20 cellular contexts compared by ENCODE assay signal in the genomic region with DNA sequence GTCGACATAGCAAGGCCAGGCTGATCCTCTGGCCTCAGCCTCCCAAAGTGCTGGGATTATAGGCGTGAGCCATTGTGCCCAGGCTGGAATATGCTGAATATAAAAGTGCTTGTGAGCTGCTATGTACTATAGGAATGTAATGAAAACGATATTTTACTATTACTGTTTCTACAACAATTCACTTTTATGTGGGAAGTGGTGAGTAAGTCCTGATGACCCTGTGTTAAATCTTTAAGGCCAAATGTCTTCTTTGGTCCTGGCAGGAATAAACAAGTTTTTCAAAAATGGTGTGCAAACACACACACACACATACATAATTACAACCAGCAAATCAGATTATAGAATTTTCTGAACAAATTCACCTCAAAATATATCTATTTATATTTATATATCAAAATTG. TPM values are rescaled to one million over a fixed set of nuclear protein-coding genes. Genes with fewer than 3 reads are reported as not detected.
A peak's percentile ranks its signal among the peaks of the same experiment; 100 is the strongest.
DNase-seq lines count a peak whose midpoint lies in the region; ATAC-seq and TF ChIP-seq lines count a peak whose summit lies in the region.
"Had no signal": no experiment of that assay in that cellular context is flagged by ENCODE, and none has a peak within 500 bp of the region (broad histone marks: within the 10 kb centered on the region; RNA-seq: fewer than 3 reads in every experiment).

No MANE protein-coding gene starts in this region.

- H3K79me2 ChIP-seq in PC-9 (ENCODE audit: low read depth): peaks cover 10% of the 10 kb centered on the region; the same call in 1 of the 2 replicates

- H3K4me1 Mint-ChIP-seq in osteocyte (ENCODE audit: unreplicated experiment): peaks cover 70% of the 10 kb centered on the region

- peak overlapping the region; percentile 82 for H3K27ac Mint-ChIP-seq in osteocyte (ENCODE audit: unreplicated experiment)
- H3K27ac Mint-ChIP-seq: activated CD8-positive, alpha-beta memory T cell treated with anti-CD3 and anti-CD28 coated beads, Interleukin-2, amount 10 ng/mL, durations not matched to agents 7 days and 5 days; stimulated activated naive B cell treated with anti-CD40 and anti-IgM and Interleukin-4, amounts not matched to agents 10 μg/mL and 1 μg/mL and 100 μg/mL, for 72 hours had no signal

- peaks cover 30% of the 10 kb centered on the region for H3F3A ChIP-seq in PC-9 (ENCODE audit: insufficient read depth, low read depth)

- no peaks in the 10 kb centered on the region; the same call in 1 of the 2 replicates for H3K9me3 ChIP-seq in AG04450 (ENCODE audit: control insufficient read depth, insufficient read depth, low read length)
- H3K9me3 ChIP-seq in PC-9 (ENCODE audit: insufficient read depth, low read depth): no peaks in the 10 kb centered on the region
- H3K9me3 ChIP-seq: adrenal gland, psoas muscle had no signal

- POLR2A ChIA-PET in AG04450 (lab: Yijun Ruan, JAX): interaction anchor here (0.6 to 2.3 kb wide), 3 partner anchors 18 to 161 kb away, joined by 3 to 8 read pairs (median 4); a partner anchor contains a TSS
- POLR2A ChIA-PET in PC-9 (lab: Charles Lee; ENCODE audit: unreplicated experiment): no interaction called here

- no peaks in the 10 kb centered on the region for H3K9me3 Mint-ChIP-seq in osteocyte (ENCODE audit: unreplicated experiment)
- H3K9me3 Mint-ChIP-seq: stimulated activated naive B cell treated with anti-CD40 and anti-IgM and Interleukin-4, amounts not matched to agents 10 μg/mL and 1 μg/mL and 100 μg/mL, for 72 hours had no signal

- H3K4me2 ChIP-seq in PC-9: no peak overlapping the region

- H4K20me1 ChIP-seq in PC-9 (ENCODE audit: insufficient read depth): no peaks in the 10 kb centered on the region

- no peak for TF ChIP-seq CTCF in AG04450 (IDR thresholded peaks at IDR 0.05; ENCODE audit: low read depth, low read length)
- no peak for TF ChIP-seq CTCF in PC-9 (conservative IDR thresholded peaks at IDR 0.05)
- TF ChIP-seq CTCF in coronary artery (IDR thresholded peaks at IDR 0.05): no peak
- TF ChIP-seq CTCF in osteocyte (IDR thresholded peaks at IDR 0.05): no peak

- intact Hi-C loops in PC-9 (cut with micrococcal nuclease; ENCODE audit: unreplicated experiment): no loop called here

- H3K27me3 ChIP-seq in AG04450 (ENCODE audit: control insufficient read depth, insufficient read depth, low read length) (no peaks in the 10 kb centered on the region), PC-9 (ENCODE audit: insufficient read depth, low read depth) (no peaks in the 10 kb centered on the region)
- H3K27me3 ChIP-seq: adrenal gland had no signal

- H3K9me2 ChIP-seq in PC-9 (ENCODE audit: insufficient read depth): no peaks in the 10 kb centered on the region

- no peak overlapping the region for H2AFZ ChIP-seq in PC-9

- H3K36me3 ChIP-seq in PC-9 (ENCODE audit: low read depth): no peaks in the 10 kb centered on the region
- H3K36me3 ChIP-seq: adrenal gland had no signal

- H3K27ac ChIP-seq in AG04450 (ENCODE audit: low read depth, low read length): peak overlapping the region; percentile 31
- H3K27ac ChIP-seq in PC-9: peak overlapping the region; percentile 50; the same call in 1 of the 2 replicates
- peak overlapping the region; percentile 44 to 62 for H3K27ac ChIP-seq in coronary artery
- H3K27ac ChIP-seq: psoas muscle had no signal

- no peaks in the 10 kb centered on the region for H3K27me3 Mint-ChIP-seq in osteocyte (ENCODE audit: unreplicated experiment)
- H3K27me3 Mint-ChIP-seq: activated CD8-positive, alpha-beta memory T cell treated with anti-CD3 and anti-CD28 coated beads, Interleukin-2, amount 10 ng/mL, durations not matched to agents 7 days and 5 days; stimulated activated naive B cell treated with anti-CD40 and anti-IgM and Interleukin-4, amounts not matched to agents 10 μg/mL and 1 μg/mL and 100 μg/mL, for 72 hours had no signal

- ATAC-seq in GM19463 (IDR thresholded peaks at IDR 0.05; ENCODE audit: unreplicated experiment): no peak
- no peak for ATAC-seq in GM18519 (IDR thresholded peaks at IDR 0.05; ENCODE audit: low FRiP score, unreplicated experiment)
- ATAC-seq: activated CD8-positive, alpha-beta memory T cell treated with anti-CD3 and anti-CD28 coated beads, Interleukin-2, amount 10 ng/mL, durations not matched to agents 7 days and 5 days; stimulated activated naive B cell treated with anti-CD40 and anti-IgM and Interleukin-4, amounts not matched to agents 10 μg/mL and 1 μg/mL and 100 μg/mL, for 72 hours had no signal

- peaks cover 7% of the 10 kb centered on the region for H3K36me3 Mint-ChIP-seq in osteocyte (ENCODE audit: unreplicated experiment)
- H3K36me3 Mint-ChIP-seq: activated CD8-positive, alpha-beta memory T cell treated with anti-CD3 and anti-CD28 coated beads, Interleukin-2, amount 10 ng/mL, durations not matched to agents 7 days and 5 days had no signal

- DNase-seq in AG04450 (ENCODE audit: low read depth, low spot score): no peak
- DNase-seq in PC-9: no peak
- DNase-seq in coronary artery (ENCODE audit: low spot score): no peak
- DNase-seq in osteocyte (ENCODE audit: extremely low spot score, unreplicated experiment): no peak
- no peak for DNase-seq in H4 (ENCODE audit: low spot score)
- DNase-seq in NCI-H2196 treated with DMSO at 0.1 percent for 48 hours (lab: John Stamatoyannopoulos, UW; ENCODE audit: unreplicated experiment): no peak
- DNase-seq: activated CD8-positive, alpha-beta memory T cell treated with anti-CD3 and anti-CD28 coated beads, Interleukin-2, amount 10 ng/mL, durations not matched to agents 7 days and 5 days; caudate nucleus; effector CD4-positive, alpha-beta T cell; H7; hippocampal formation; NCI-H1105 treated with DMSO at 0.1 percent for 48 hours; NCI-H2107; NCI-H524 treated with DMSO at 0.1 percent for 48 hours; psoas muscle; SIG-M5; stimulated activated naive B cell treated with anti-CD40 and anti-IgM and Interleukin-4, amounts not matched to agents 10 μg/mL and 1 μg/mL and 100 μg/mL, for 72 hours had no signal

- BruUV-seq in PC-9 (replicated peaks; lab: Mats Ljungman, UMichigan): no TSS peak

- H3K4me3 ChIP-seq in AG04450 (ENCODE audit: low read depth, low read length): no peak overlapping the region
- no peak overlapping the region for H3K4me3 ChIP-seq in PC-9
- no peak overlapping the region for H3K4me3 ChIP-seq in coronary artery
- H3K4me3 ChIP-seq: adrenal gland, psoas muscle had no signal

- no peak overlapping the region for H3K4me3 Mint-ChIP-seq in osteocyte (ENCODE audit: unreplicated experiment)
- H3K4me3 Mint-ChIP-seq: activated CD8-positive, alpha-beta memory T cell treated with anti-CD3 and anti-CD28 coated beads, Interleukin-2, amount 10 ng/mL, durations not matched to agents 7 days and 5 days; stimulated activated naive B cell treated with anti-CD40 and anti-IgM and Interleukin-4, amounts not matched to agents 10 μg/mL and 1 μg/mL and 100 μg/mL, for 72 hours had no signal

- H3K4me1 ChIP-seq in PC-9 (replicated peaks; ENCODE audit: insufficient read depth): peaks cover 30% of the 10 kb centered on the region

- CTCF ChIA-PET in AG04450 (lab: Charles Lee) (no interaction called here), PC-9 (lab: Charles Lee) (no interaction called here)

RNA-seq across cellular contexts. Expression of a gene that starts 18.1 kb away (rescaled TPM):
- 48.0 and 53.7 TPM in 2 replicates for polyA plus RNA-seq in AG04450 (2011; rRNA removed)
- 37.1 and 50.7 TPM in 2 replicates for polyA minus RNA-seq in AG04450 (2011; rRNA and poly(A)+ RNA removed)
- total RNA-seq in PC-9 (2021) (64.1 and 71.2 TPM in 2 replicates), osteocyte (67.1 and 73.5 TPM in 2 replicates)
- total RNA-seq in H4 (2014; rRNA removed; shearing (Covaris generic)): 64.1 and 73.3 TPM in 2 replicates
